Comparison of ENCODE assay signal across 11 cellular contexts in the genomic region with DNA sequence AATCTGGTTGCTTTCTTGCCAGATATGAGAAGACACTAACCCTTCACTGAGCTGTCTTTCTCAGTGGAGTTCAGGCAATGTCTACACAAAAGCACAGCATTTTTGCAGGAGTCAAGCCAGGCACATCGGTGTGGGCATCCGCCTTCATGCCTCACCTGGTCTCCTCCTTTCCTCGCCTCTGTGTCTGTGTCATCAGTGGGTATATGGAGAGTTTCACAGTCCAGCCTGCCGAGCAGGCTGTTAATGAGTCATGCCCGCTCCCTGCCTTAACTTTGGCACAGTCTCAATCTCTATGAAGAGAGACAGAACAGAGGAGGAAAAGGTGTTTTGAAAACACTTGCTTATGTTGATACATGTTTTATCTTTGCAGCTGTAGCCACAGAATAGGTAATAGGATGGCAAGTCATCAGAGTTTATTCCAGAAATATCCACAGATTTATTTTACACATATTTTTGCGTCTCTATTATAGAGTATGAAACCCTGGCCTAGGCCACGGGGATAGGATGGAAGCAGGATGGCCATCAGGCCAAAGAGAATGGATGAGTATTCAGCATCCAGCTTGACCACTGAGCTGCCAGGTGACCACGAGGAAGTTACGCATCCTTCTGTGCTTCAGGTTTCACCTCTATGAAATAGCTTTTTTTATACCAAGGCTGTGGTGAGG. TPM values are rescaled to one million over a fixed set of nuclear protein-coding genes. Genes with fewer than 3 reads are reported as not detected.
DNase-seq lines count a peak whose midpoint lies in the region; ATAC-seq, FAIRE-seq and TF ChIP-seq lines count a peak whose summit lies in the region.
"Had no signal": no experiment of that assay in that cellular context is flagged by ENCODE, and none has a peak within 500 bp of the region (broad histone marks: within the 10 kb centered on the region; RNA-seq: fewer than 3 reads in every experiment).

No MANE protein-coding gene starts in this region.

- CTCF ChIA-PET in HepG2 (lab: Yijun Ruan, JAX; ENCODE audit: low intra/inter-chr PET ratio, low total read pairs), result no interaction called here

- H3K9me3 Mint-ChIP-seq in activated T-helper 17 cell treated with anti-CD3 and anti-CD28 coated beads, Interleukin-2, amount 50 U/mL, for 72 hours, result no peaks in the 10 kb centered on the region
- H3K9me3 Mint-ChIP-seq: activated B cell treated with CpG ODN at 0.5 μM for 24 hours had no signal

- TF ChIP-seq POLR2A in suprapubic skin (IDR thresholded peaks at IDR 0.05), result no peak
- TF ChIP-seq POLR2A in HepG2 (IDR thresholded peaks at IDR 0.05; ENCODE audit: insufficient read depth in 1 of 2, low read depth in 2 of 2, low read length in 2 of 2), result no peak

- DNase-seq in HPDE6-E6E7 (ENCODE audit: extremely low spot score), result peak; percentile 87
- peak; percentile 66 for DNase-seq in hepatocyte (ENCODE audit: low spot score)
- no peak for DNase-seq in suprapubic skin (ENCODE audit: low spot score in 2 of 2)
- no peak for DNase-seq in HepG2 (ENCODE audit: low spot score)
- DNase-seq: activated B cell treated with CpG ODN at 0.5 μM for 24 hours, NCI-H774 had no signal

- no peaks in the 10 kb centered on the region for H3K27me3 ChIP-seq in hepatocyte
- no peaks in the 10 kb centered on the region for H3K27me3 ChIP-seq in suprapubic skin
- H3K27me3 ChIP-seq in HepG2 (ENCODE audit: control insufficient read depth in 1 of 2, insufficient read depth in 2 of 2, low read length in 2 of 2), result peaks cover 0 to 7% of the 10 kb centered on the region in 2 experiments; a peak in 1 of 5 replicates

- H3K4me1 ChIP-seq in hepatocyte (ENCODE audit: insufficient read depth), result no peaks in the 10 kb centered on the region
- H3K4me1 ChIP-seq in suprapubic skin, result peaks cover 32% of the 10 kb centered on the region
- H3K4me1 ChIP-seq in HepG2 (ENCODE audit: insufficient read depth, low read length), result no peaks in the 10 kb centered on the region

- H3K79me2 ChIP-seq in hepatocyte (no peaks in the 10 kb centered on the region), HepG2 (ENCODE audit: insufficient read depth, low read length) (no peaks in the 10 kb centered on the region)
- H3K79me2 ChIP-seq: parathyroid adenoma had no signal

- H3K36me3 Mint-ChIP-seq in activated T-helper 17 cell treated with anti-CD3 and anti-CD28 coated beads, Interleukin-2, amount 50 U/mL, for 72 hours (ENCODE audit: low read depth), result no peaks in the 10 kb centered on the region
- H3K36me3 Mint-ChIP-seq: activated naive CD8-positive, alpha-beta T cell had no signal

- intact Hi-C loops in HepG2 (cut with micrococcal nuclease; ENCODE audit: unreplicated experiment), result no loop called here

- H3K27me3 Mint-ChIP-seq in activated T-helper 17 cell treated with anti-CD3 and anti-CD28 coated beads, Interleukin-2, amount 50 U/mL, for 72 hours, result peaks cover 9% of the 10 kb centered on the region
- H3K27me3 Mint-ChIP-seq: activated naive CD8-positive, alpha-beta T cell had no signal

- H3K4me3 ChIP-seq in hepatocyte (no peak overlapping the region), suprapubic skin (no peak overlapping the region), HepG2 (replicated peaks in 1 of 3; ENCODE audit: insufficient read depth in 1 of 3, low read depth in 2 of 3, low read length in 3 of 3) (no peak overlapping the region)

- POLR2A ChIA-PET in HepG2 (lab: Yijun Ruan, JAX), result no interaction called here

- no peaks in the 10 kb centered on the region for H4K20me1 ChIP-seq in hepatocyte (ENCODE audit: insufficient read depth, poor library complexity, severe bottlenecking)
- no peaks in the 10 kb centered on the region for H4K20me1 ChIP-seq in HepG2 (ENCODE audit: insufficient read depth, low read length)

- H3K36me3 ChIP-seq in hepatocyte (replicated peaks; ENCODE audit: insufficient read depth, low read depth) (no peaks in the 10 kb centered on the region), suprapubic skin (no peaks in the 10 kb centered on the region), HepG2 (replicated peaks in 1 of 2; ENCODE audit: control insufficient read depth in 1 of 2, insufficient read depth in 2 of 2, low read length in 2 of 2) (no peaks in the 10 kb centered on the region)

- no peak overlapping the region for H3K27ac Mint-ChIP-seq in activated T-helper 17 cell treated with anti-CD3 and anti-CD28 coated beads, Interleukin-2, amount 50 U/mL, for 72 hours
- H3K27ac Mint-ChIP-seq: activated B cell treated with CpG ODN at 0.5 μM for 24 hours; activated naive CD8-positive, alpha-beta T cell had no signal

- H3K4me1 Mint-ChIP-seq in activated T-helper 17 cell treated with anti-CD3 and anti-CD28 coated beads, Interleukin-2, amount 50 U/mL, for 72 hours, result no peaks in the 10 kb centered on the region
- H3K4me1 Mint-ChIP-seq: activated B cell treated with CpG ODN at 0.5 μM for 24 hours had no signal

- no peak for FAIRE-seq in HepG2 (lab: Jason Lieb, UNC)

- no TSS peak for BruUV-seq in HepG2 (replicated peaks; lab: Mats Ljungman, UMichigan)

- H3K4me2 ChIP-seq in hepatocyte (no peak overlapping the region), HepG2 (ENCODE audit: low read depth, low read length) (no peak overlapping the region)

- TF ChIP-seq EP300 in suprapubic skin (IDR thresholded peaks at IDR 0.05), result no peak
- no peak for TF ChIP-seq EP300 in HepG2 (IDR thresholded peaks at IDR 0.05; ENCODE audit: low read depth in 2 of 2, low read length in 2 of 2)
- TF ChIP-seq EP300 in HepG2 (CRISPR knock-in tag; IDR thresholded peaks at IDR 0.05; ENCODE audit: borderline replicate concordance), result no peak

- peak; percentile 39 for ATAC-seq in activated T-helper 17 cell treated with anti-CD3 and anti-CD28 coated beads, Interleukin-2, amount 50 U/mL, for 72 hours (replicated peaks)
- ATAC-seq in HG02870 (IDR thresholded peaks at IDR 0.05; ENCODE audit: unreplicated experiment), result no peak
- ATAC-seq in HepG2, result no peak
- no peak for ATAC-seq in HG03460 (IDR thresholded peaks at IDR 0.05; ENCODE audit: unreplicated experiment)

- TF ChIP-seq RAD21 in HepG2 (CRISPR knock-in tag; IDR thresholded peaks at IDR 0.05), result no peak

- no peak overlapping the region for H2AFZ ChIP-seq in hepatocyte
- H2AFZ ChIP-seq in HepG2 (ENCODE audit: low read length), result no peak overlapping the region
- H2AFZ ChIP-seq: parathyroid adenoma had no signal

- in situ Hi-C loops in HepG2 (cut with HindIII; ENCODE audit: extremely low pct_ligation_motif_present, low pct_unique_long_range_greater_than_20kb), result no loop called here

- WGBS in hepatocyte (ENCODE audit: low lambda C conversion rate, missing lambda C conversion rate), result 89% methylated on average over 9 of the region's 9 CpGs
- 54% methylated on average over 9 of the region's 9 CpGs for WGBS in suprapubic skin
- WGBS in HepG2 (ENCODE audit: low lambda C conversion rate), result 15% methylated on average over 9 of the region's 9 CpGs

- H3K9me2 ChIP-seq in hepatocyte (replicated peaks; ENCODE audit: insufficient read depth), result no peaks in the 10 kb centered on the region

- H3K9me3 ChIP-seq in hepatocyte (ENCODE audit: low read depth), result no peaks in the 10 kb centered on the region
- H3K9me3 ChIP-seq in suprapubic skin, result no peaks in the 10 kb centered on the region
- no peaks in the 10 kb centered on the region for H3K9me3 ChIP-seq in HepG2 (ENCODE audit: low read length)

- no peak overlapping the region for H3K9ac ChIP-seq in HepG2 (ENCODE audit: insufficient read depth, low read depth, low read length)
- H3K9ac ChIP-seq: parathyroid adenoma had no signal

- TF ChIP-seq CTCF in hepatocyte (IDR thresholded peaks at IDR 0.05; ENCODE audit: poor library complexity) (no peak), suprapubic skin (IDR thresholded peaks at IDR 0.05) (no peak), HepG2 (CRISPR knock-in tag; IDR thresholded peaks at IDR 0.05) (no peak)

- H3K27ac ChIP-seq in hepatocyte (no peak overlapping the region), suprapubic skin (peak overlapping the region; percentile 49), HepG2 (ENCODE audit: extremely low read length, insufficient read depth, low read length) (no peak overlapping the region)
- H3K27ac ChIP-seq: parathyroid adenoma had no signal

- H3K4me3 Mint-ChIP-seq in activated T-helper 17 cell treated with anti-CD3 and anti-CD28 coated beads, Interleukin-2, amount 50 U/mL, for 72 hours, result no peak overlapping the region
- H3K4me3 Mint-ChIP-seq: activated B cell treated with CpG ODN at 0.5 μM for 24 hours; activated naive CD8-positive, alpha-beta T cell had no signal

TF ChIP-seq in HepG2, 621 proteins besides CTCF, POLR2A, EP300 and RAD21 (continues in another document):
- TF ChIP-seq ATAD3A (CRISPR knock-in tag; IDR thresholded peaks at IDR 0.05), result no peak
- TF ChIP-seq SMARCE1 (IDR thresholded peaks at IDR 0.05; ENCODE audit: borderline replicate concordance), result no peak

RNA-seq across cellular contexts. Expression of a gene that starts 32.8 kb away (rescaled TPM):
- 1 to 10 TPM in 1 of 2 donors, under 1 TPM in 1; 0.98 to 1.3 TPM for total RNA-seq in activated T-helper 17 cell treated with anti-CD3 and anti-CD28 coated beads, Interleukin-2, amount 50 U/mL, for 72 hours
- 8.7 and 11.2 TPM in 2 replicates for total RNA-seq in hepatocyte
- polyA plus RNA-seq in hepatocyte, result 4.1 TPM in 2 replicates
- 10 to 100 TPM; 18.2 to 42.7 (median 28.6) TPM for total RNA-seq in suprapubic skin
- 0.13 TPM in 1 of 2 replicates, not detected in the other for total RNA-seq in HepG2 (2016; rRNA removed; fragmentation: Illumina TruSeq; extraction: Trizol)
- under 0.01 TPM in 1 of 2 replicates, not detected in the other for total RNA-seq in HepG2 (2016; cell fraction: cytosol; rRNA removed; fragmentation: Illumina TruSeq; extraction: Trizol; ENCODE audit: low read depth)
- 0.09 TPM in 1 of 2 replicates, not detected in the other for total RNA-seq in HepG2 (2016; cell fraction: insoluble cytoplasmic fraction; rRNA removed; fragmentation: Illumina TruSeq; extraction: Trizol)
- not detected in 2 replicates for total RNA-seq in HepG2 (2016; cell fraction: membrane; rRNA removed; fragmentation: Illumina TruSeq; extraction: Trizol)
- total RNA-seq in HepG2 (2016; cell fraction: nucleus; rRNA removed; fragmentation: Illumina TruSeq; extraction: Trizol), result not detected in 2 replicates
- polyA plus RNA-seq in HepG2 (2011; rRNA removed), result 0.04 and 0.05 TPM in 2 replicates
- polyA plus RNA-seq in HepG2 (2011; cell fraction: cytosol; rRNA removed), result 0.07 and 0.08 TPM in 2 replicates
- 0.07 and 0.08 TPM in 2 replicates for polyA plus RNA-seq in HepG2 (2011; cell fraction: nucleus; rRNA removed)
- 0.25 and 0.36 TPM in 2 replicates for polyA plus RNA-seq in HepG2 (2012)
- polyA plus RNA-seq in HepG2 (2016; cell fraction: cytosol; fragmentation: Illumina TruSeq; extraction: Trizol; ENCODE audit: low read depth), result not detected in 2 replicates
- polyA plus RNA-seq in HepG2 (2016; cell fraction: insoluble cytoplasmic fraction; fragmentation: Illumina TruSeq; extraction: Trizol; ENCODE audit: low read depth), result 0.04 TPM in 1 of 2 replicates, not detected in the other
- not detected in 2 replicates for polyA plus RNA-seq in HepG2 (2016; cell fraction: membrane; fragmentation: Illumina TruSeq; extraction: Trizol; ENCODE audit: low read depth)
- not detected in 2 replicates for polyA plus RNA-seq in HepG2 (2016; cell fraction: nucleus; fragmentation: Illumina TruSeq; extraction: Trizol; ENCODE audit: insufficient read depth, low read depth)
- 0.04 and 2.7 TPM in 2 replicates for polyA minus RNA-seq in HepG2 (2011; rRNA and poly(A)+ RNA removed; ENCODE audit: low replicate concordance)
- 0.30 TPM in 1 of 2 replicates, not detected in the other for polyA minus RNA-seq in HepG2 (2011; cell fraction: cytosol; rRNA and poly(A)+ RNA removed)
- 0.50 and 0.52 TPM in 2 replicates for polyA minus RNA-seq in HepG2 (2011; cell fraction: nucleus; rRNA and poly(A)+ RNA removed)

Comparison
In these comparisons a context has a peak if more than half of its experiments do, and no peak if none do; other contexts are left out.
1. DNase-seq: peak in HPDE6-E6E7 (single experiment) and hepatocyte (single experiment); none in suprapubic skin (0 of 2) and HepG2 (single experiment).